Comparison of ENCODE assay signal across 16 cellular contexts in genomic region chr2:66275984-66276383, GRCh38.
"Had no signal": no experiment of that assay in that cellular context is flagged by ENCODE, and none has a peak within 500 bp of the region (broad histone marks: within the 10 kb centered on the region; RNA-seq: fewer than 3 reads in every experiment).

No MANE protein-coding gene starts in this region.

- H3K4me1 Mint-ChIP-seq: activated naive CD4-positive, alpha-beta T cell treated with anti-CD3 and anti-CD28 coated beads, Interleukin-2, amount 50 U/mL, for 24 hours; central memory CD8-positive, alpha-beta T cell had no signal

- H3K4me3 Mint-ChIP-seq: activated naive CD4-positive, alpha-beta T cell treated with anti-CD3 and anti-CD28 coated beads, Interleukin-2, amount 50 U/mL, for 24 hours; central memory CD8-positive, alpha-beta T cell; nephron progenitor cell had no signal

- H3K27ac ChIP-seq: ascending aorta, colonic mucosa, lower lobe of right lung, right atrium auricular region, thyroid gland, uterus had no signal

- DNase-seq: activated gamma-delta T cell; colonic mucosa; hippocampal formation; left colon; lower lobe of right lung; midbrain; nephron progenitor cell; stimulated activated CD4-positive, alpha-beta T cell treated with anti-CD3 and anti-CD28 coated beads, Interleukin-2, amount 100 ng/mL, for 24 hours; stimulated activated naive CD4-positive, alpha-beta T cell treated with Interleukin-2 at 50 U/mL for 16 hours; thyroid gland; uterus had no signal

- H3K9me3 Mint-ChIP-seq: activated naive CD4-positive, alpha-beta T cell treated with anti-CD3 and anti-CD28 coated beads, Interleukin-2, amount 50 U/mL, for 24 hours; central memory CD8-positive, alpha-beta T cell; nephron progenitor cell had no signal

- H3K9me3 ChIP-seq: ascending aorta, colonic mucosa, lower lobe of right lung, right atrium auricular region, thyroid gland, uterus had no signal

- ATAC-seq: left colon, lower lobe of right lung had no signal

- H3K36me3 ChIP-seq: ascending aorta, colonic mucosa, lower lobe of right lung, right atrium auricular region, thyroid gland, uterus had no signal

- H3K27me3 ChIP-seq: ascending aorta, colonic mucosa, right atrium auricular region, thyroid gland, uterus had no signal

- H3K27me3 Mint-ChIP-seq: activated naive CD4-positive, alpha-beta T cell treated with anti-CD3 and anti-CD28 coated beads, Interleukin-2, amount 50 U/mL, for 24 hours; central memory CD8-positive, alpha-beta T cell; progenitor cell of endocrine pancreas had no signal

- H3K4me3 ChIP-seq: ascending aorta, colonic mucosa, lower lobe of right lung, right atrium auricular region, thyroid gland, uterus had no signal

- H3K27ac Mint-ChIP-seq: activated naive CD4-positive, alpha-beta T cell treated with anti-CD3 and anti-CD28 coated beads, Interleukin-2, amount 50 U/mL, for 24 hours; nephron progenitor cell; progenitor cell of endocrine pancreas had no signal

- H3K4me1 ChIP-seq: ascending aorta, colonic mucosa, lower lobe of right lung, right atrium auricular region, thyroid gland, uterus had no signal

- H3K36me3 Mint-ChIP-seq: activated naive CD4-positive, alpha-beta T cell treated with anti-CD3 and anti-CD28 coated beads, Interleukin-2, amount 50 U/mL, for 24 hours had no signal
